In genomic region chr11:107457558-107458271, GRCh38 we compare ENCODE assay signal across 8 cellular contexts. TPM values are rescaled to one million over a fixed set of nuclear protein-coding genes. Genes with fewer than 3 reads are reported as not detected.
DNase-seq lines count a peak whose midpoint lies in the region; ATAC-seq and TF ChIP-seq lines count a peak whose summit lies in the region.

Gene CWF19L2 (minus strand): TSS chr11:107457825. CDS start chr11:107457816, 9 bp downstream.

- peaks cover 14% of the 10 kb centered on the region for H3K27me3 Mint-ChIP-seq in WTC11 (ENCODE audit: low read depth)

- CTCF ChIA-PET in AG04450 (lab: Charles Lee): interaction anchor here (0.5 to 2.3 kb wide), 4 partner anchors 106 to 426 kb away, joined by 3 to 11 read pairs (median 6); no protein-coding TSS in a partner anchor
- CTCF ChIA-PET in WTC11 (lab: Charles Lee): interaction anchor here (0.7 to 1.6 kb wide), 4 partner anchors 14 to 231 kb away, joined by 3 read pairs; no protein-coding TSS in a partner anchor

- H3K36me3 ChIP-seq in spleen: peaks cover 0 to 30% (median 21%) of the 10 kb centered on the region in 6 donors

- H3K4me3 ChIP-seq in AG04450 (ENCODE audit: low read depth, low read length): peak within 1 kb of the TSS; percentile 83
- peak within 1 kb of the TSS; percentile 63 to 88 (median 78) for H3K4me3 ChIP-seq in spleen

- H3K4me3 Mint-ChIP-seq in WTC11: peak within 1 kb of the TSS; percentile 88

- peaks cover 12% of the 10 kb centered on the region for H3K36me3 Mint-ChIP-seq in WTC11

- H3K9me3 ChIP-seq in AG04450 (ENCODE audit: control insufficient read depth, insufficient read depth, low read length): no peaks in the 10 kb centered on the region
- H3K9me3 ChIP-seq in spleen: no peaks in the 10 kb centered on the region

- H3K9me3 Mint-ChIP-seq in WTC11: no peaks in the 10 kb centered on the region

- intact Hi-C loops in spleen (cut with DNase I; ENCODE audit: low total_unique reads): no loop called here

- 0 to 1% (median 1%) methylated on average over 30 of the region's 30 CpGs for WGBS in spleen, 5 donors

- H3K4me1 Mint-ChIP-seq in WTC11: peaks cover 14% of the 10 kb centered on the region

- H3K27ac ChIP-seq in AG04450 (ENCODE audit: low read depth, low read length) (no peak within 1 kb of the TSS), caudate nucleus (ENCODE audit: low read depth, low read length) (peak within 1 kb of the TSS; percentile 72), spleen (peak within 1 kb of the TSS; percentile 62 to 87 (median 84))

- ATAC-seq in GM18909 (IDR thresholded peaks at IDR 0.05; ENCODE audit: poor library complexity, unreplicated experiment): peak; percentile 98
- ATAC-seq in HG03175 (IDR thresholded peaks at IDR 0.05; ENCODE audit: unreplicated experiment): peak; percentile 98
- ATAC-seq in WTC11: peak; percentile 99

- H3K27me3 ChIP-seq in AG04450 (ENCODE audit: control insufficient read depth, insufficient read depth, low read length) (no peaks in the 10 kb centered on the region), spleen (replicated peaks in 1 of 7) (no peaks in the 10 kb centered on the region)

- peak within 1 kb of the TSS; percentile 82 for H3K27ac Mint-ChIP-seq in WTC11

- no peak for TF ChIP-seq POLR2A in spleen (IDR thresholded peaks at IDR 0.05)

- POLR2A ChIA-PET in AG04450 (lab: Yijun Ruan, JAX): no interaction called here
- POLR2A ChIA-PET in WTC11 (lab: Charles Lee): interaction anchor here (0.6 to 0.7 kb wide), 2 partner anchors 333 to 765 kb away, joined by 3 to 4 read pairs; partner anchors contain the start of gene ATM

- DNase-seq in AG04450 (ENCODE audit: low read depth, low spot score): peak; percentile 89
- peak; percentile 91 for DNase-seq in NCI-H226
- peak; percentile 89 for DNase-seq in WTC11 (ENCODE audit: low spot score)
- peak; percentile 14 to 94 (median 80) for DNase-seq in caudate nucleus (lab: John Stamatoyannopoulos, UW)
- peak; percentile 99 for DNase-seq in inferior parietal cortex (ENCODE audit: extremely low spot score)
- DNase-seq in spleen: peak; percentile 94

- TF ChIP-seq CTCF in AG04450 (IDR thresholded peaks at IDR 0.05; ENCODE audit: low read depth, low read length): no peak
- no peak for TF ChIP-seq CTCF in WTC11 (IDR thresholded peaks at IDR 0.05)
- TF ChIP-seq CTCF in spleen (IDR thresholded peaks at IDR 0.05 in 8 of 11, conservative IDR thresholded peaks at IDR 0.05 in 3 of 11): peak in 5 of 11 experiments; percentile 9 to 34 (median 16)

- H3K4me1 ChIP-seq in spleen: peaks cover 10 to 30% (median 23%) of the 10 kb centered on the region in 6 donors

TF ChIP-seq in WTC11, 78 proteins besides CTCF, POLR2A, EP300 and RAD21:
- TF ChIP-seq CREM (CRISPR knock-in tag; IDR thresholded peaks at IDR 0.05) (0 out of 2 replicates have a peak, but pooled peaks have one; percentile 34), FOXK1 (CRISPR knock-in tag; IDR thresholded peaks at IDR 0.05) (peak; percentile 97), TP53 (CRISPR knock-in tag; IDR thresholded peaks at IDR 0.05) (no peak), ETV6 (CRISPR knock-in tag; IDR thresholded peaks at IDR 0.05) (0 out of 2 replicates have a peak, but pooled peaks have one; percentile 30), ZNF263 (CRISPR knock-in tag; IDR thresholded peaks at IDR 0.05; ENCODE audit: low read depth) (no peak), GABPB1 (CRISPR knock-in tag; IDR thresholded peaks at IDR 0.05) (0 out of 2 replicates have a peak, but pooled peaks have one; percentile 45), ZNF317 (CRISPR knock-in tag; IDR thresholded peaks at IDR 0.05; ENCODE audit: borderline replicate concordance, low read depth) (no peak)

RNA-seq across cellular contexts. Expression of gene CWF19L2, which starts in this region (rescaled TPM):
- 3.4 and 4.7 TPM in 2 replicates for polyA plus RNA-seq in AG04450 (2011; rRNA removed)
- 3.7 and 6.6 TPM in 2 replicates for polyA minus RNA-seq in AG04450 (2011; rRNA and poly(A)+ RNA removed)
- 15.9 to 17.1 TPM (median 16.2 TPM) in 3 replicates for total RNA-seq in WTC11 (2021)
- 10 to 100 TPM; 18.8 to 35.7 (median 27.0) TPM for total RNA-seq in spleen
- 10 to 100 TPM in 2 of 3 donors, 1 to 10 TPM in 1; 7.4 to 25.0 (median 10.9) TPM for polyA plus RNA-seq in spleen
